ENCODE assay signal across 20 cellular contexts in the genomic region with DNA sequence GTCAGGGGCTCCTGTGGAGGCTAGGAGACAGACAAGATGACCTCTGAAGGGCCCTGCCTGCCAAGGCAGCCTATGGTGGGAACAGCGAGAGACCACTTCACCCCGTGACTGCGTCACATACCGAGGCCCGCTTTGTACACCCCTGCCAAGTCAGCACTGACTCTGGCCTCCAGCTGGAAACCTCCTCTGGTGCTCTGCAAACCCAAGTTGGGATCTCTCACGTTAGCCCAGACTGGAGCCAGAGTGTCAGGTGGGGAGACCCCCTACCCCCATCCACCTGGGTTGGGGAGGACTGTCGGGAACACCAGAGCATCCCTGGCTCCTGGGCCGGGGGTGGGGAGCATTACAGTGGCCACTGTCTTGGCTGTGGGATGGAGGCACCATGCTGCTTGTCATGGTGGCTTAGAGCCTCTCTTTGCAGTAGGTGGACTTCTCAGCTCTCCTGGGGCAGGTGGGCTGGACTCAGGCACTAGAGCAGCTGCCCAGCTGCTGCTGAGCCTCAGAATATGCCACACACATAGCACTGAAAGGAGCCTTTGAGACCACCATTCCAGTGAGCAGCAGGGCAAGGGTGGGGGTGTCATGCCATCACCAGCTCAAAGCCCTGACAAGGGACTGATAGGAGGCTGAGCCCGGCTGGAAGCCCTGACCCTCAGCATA. TPM values are rescaled to one million over a fixed set of nuclear protein-coding genes. Genes with fewer than 3 reads are reported as not detected.
DNase-seq lines count a peak whose midpoint lies in the region; ATAC-seq and TF ChIP-seq lines count a peak whose summit lies in the region.
"Had no signal": no experiment of that assay in that cellular context is flagged by ENCODE, and none has a peak within 500 bp of the region (broad histone marks: within the 10 kb centered on the region; RNA-seq: fewer than 3 reads in every experiment).

No MANE protein-coding gene starts in this region.

- ATAC-seq in heart left ventricle, result no peak
- ATAC-seq in Right ventricle myocardium inferior, result no peak
- no peak for ATAC-seq in foreskin keratinocyte

- no peaks in the 10 kb centered on the region for H3K79me1 ChIP-seq in neuronal stem cell (ENCODE audit: low read depth, low read length)

- no peak for TF ChIP-seq POLR2A in heart left ventricle (IDR thresholded peaks at IDR 0.05)

- peak overlapping the region; percentile 35 for H3K18ac ChIP-seq in neuronal stem cell (ENCODE audit: low read length)

- H3K27me3 Mint-ChIP-seq in endodermal cell (ENCODE audit: insufficient read depth), result peaks cover 46% of the 10 kb centered on the region
- peaks cover 33% of the 10 kb centered on the region for H3K27me3 Mint-ChIP-seq in type B pancreatic cell

- no peak overlapping the region for H4K91ac ChIP-seq in neuronal stem cell (ENCODE audit: low read depth, low read length, poor library complexity)

- H3K4me1 ChIP-seq in heart left ventricle (peaks cover 0 to 17% (median 12%) of the 10 kb centered on the region in 12 donors), endodermal cell (ENCODE audit: control insufficient read depth, insufficient read depth, low read length) (peaks cover 7% of the 10 kb centered on the region), neuronal stem cell (ENCODE audit: control insufficient read depth in 2 of 2, insufficient read depth in 1 of 2, low read depth in 1 of 2, low read length in 2 of 2) (peaks cover 4 to 14% of the 10 kb centered on the region in 2 donors), foreskin keratinocyte (no peaks in the 10 kb centered on the region)
- H3K4me1 ChIP-seq: prostate gland had no signal

- TF ChIP-seq CTCF in heart left ventricle (IDR thresholded peaks at IDR 0.05), result no peak
- no peak for TF ChIP-seq CTCF in endodermal cell (conservative IDR thresholded peaks at IDR 0.05)
- no peak for TF ChIP-seq CTCF in type B pancreatic cell (conservative IDR thresholded peaks at IDR 0.05)
- no peak for TF ChIP-seq CTCF in foreskin keratinocyte (conservative IDR thresholded peaks at IDR 0.05)

- H2AFZ ChIP-seq in neuronal stem cell (ENCODE audit: low read length), result no peak overlapping the region

- peak overlapping the region; percentile 56 for H2BK15ac ChIP-seq in neuronal stem cell (ENCODE audit: low read length)

- no peak overlapping the region for H3K4me3 Mint-ChIP-seq in endodermal cell
- no peak overlapping the region for H3K4me3 Mint-ChIP-seq in type B pancreatic cell
- H3K4me3 Mint-ChIP-seq: activated CD4-positive, alpha-beta T cell treated with anti-CD3 and anti-CD28 coated beads, Interleukin-2, amount 10 ng/mL, durations not matched to agents 7 days and 5 days; CD14-positive monocyte had no signal

- H3K27ac Mint-ChIP-seq in endodermal cell, result no peak overlapping the region
- H3K27ac Mint-ChIP-seq in type B pancreatic cell, result peak overlapping the region; percentile 41
- H3K27ac Mint-ChIP-seq: activated CD4-positive, alpha-beta T cell treated with anti-CD3 and anti-CD28 coated beads, Interleukin-2, amount 10 ng/mL, durations not matched to agents 7 days and 5 days; CD14-positive monocyte had no signal

- no peak overlapping the region for H3K4me2 ChIP-seq in neuronal stem cell (ENCODE audit: insufficient read depth, low read length, poor library complexity, severe bottlenecking)

- H3K4me1 Mint-ChIP-seq in endodermal cell (peaks cover 4% of the 10 kb centered on the region), type B pancreatic cell (ENCODE audit: unreplicated experiment) (peaks cover 17% of the 10 kb centered on the region)
- H3K4me1 Mint-ChIP-seq: activated CD4-positive, alpha-beta T cell treated with anti-CD3 and anti-CD28 coated beads, Interleukin-2, amount 10 ng/mL, durations not matched to agents 7 days and 5 days; CD14-positive monocyte had no signal

- H3K4me3 ChIP-seq in heart left ventricle (no peak overlapping the region), endodermal cell (ENCODE audit: low read length) (no peak overlapping the region), neuronal stem cell (ENCODE audit: low read length in 2 of 2) (no peak overlapping the region)
- H3K4me3 ChIP-seq: body of pancreas, prostate gland, testis had no signal

- no peak overlapping the region for H3K23ac ChIP-seq in neuronal stem cell (ENCODE audit: low read depth, low read length, poor library complexity)

- no peak overlapping the region for H3K4ac ChIP-seq in neuronal stem cell (ENCODE audit: low read length)

- H3K9me3 Mint-ChIP-seq in endodermal cell (no peaks in the 10 kb centered on the region), type B pancreatic cell (no peaks in the 10 kb centered on the region)
- H3K9me3 Mint-ChIP-seq: activated CD4-positive, alpha-beta T cell treated with anti-CD3 and anti-CD28 coated beads, Interleukin-2, amount 10 ng/mL, durations not matched to agents 7 days and 5 days; CD14-positive monocyte had no signal

- H3K9me3 ChIP-seq in heart left ventricle, result no peaks in the 10 kb centered on the region
- no peaks in the 10 kb centered on the region for H3K9me3 ChIP-seq in endodermal cell (ENCODE audit: control insufficient read depth, low read length)
- no peaks in the 10 kb centered on the region for H3K9me3 ChIP-seq in neuronal stem cell (replicated peaks in 1 of 2; ENCODE audit: control insufficient read depth in 2 of 2, insufficient read depth in 1 of 2, low read depth in 1 of 2, low read length in 2 of 2)
- H3K9me3 ChIP-seq: body of pancreas, neutrophil, prostate gland, testis had no signal

- no peak overlapping the region for H4K8ac ChIP-seq in neuronal stem cell (ENCODE audit: low read depth, low read length)

- peak overlapping the region; percentile 49 for H2BK120ac ChIP-seq in neuronal stem cell (ENCODE audit: low read depth, low read length)

- intact Hi-C loops in heart left ventricle (cut with DNase I) (loop anchor here in 5 of 10 donors (5.0 kb wide), 4 partner anchors 39 to 54 kb away; no protein-coding TSS in a partner anchor), Right ventricle myocardium inferior (cut with DNase I) (loop anchor here (5.0 kb wide), 1 partner anchor 39 kb away; no protein-coding TSS in a partner anchor)

- H3K27ac ChIP-seq in heart left ventricle (peak overlapping the region in 7 of 12 donors; percentile 17 to 71 (median 55)), endodermal cell (ENCODE audit: low read depth, low read length) (no peak overlapping the region), neuronal stem cell (replicated peaks; ENCODE audit: low read length) (no peak overlapping the region), foreskin keratinocyte (no peak overlapping the region)
- H3K27ac ChIP-seq: neutrophil, testis had no signal

- H3K27me3 ChIP-seq in heart left ventricle (peaks cover 0 to 23% (median 0%) of the 10 kb centered on the region in 9 donors), endodermal cell (ENCODE audit: control insufficient read depth, insufficient read depth, low read length, poor library complexity, severe bottlenecking) (peaks cover 68% of the 10 kb centered on the region), neuronal stem cell (ENCODE audit: control insufficient read depth in 3 of 3, insufficient read depth in 3 of 3, low read depth in 1 of 3, low read length in 3 of 3) (peaks cover 0 to 65% (median 0%) of the 10 kb centered on the region in 3 experiments), foreskin keratinocyte (peaks cover 38% of the 10 kb centered on the region)
- H3K27me3 ChIP-seq: body of pancreas, testis had no signal

- no peak for DNase-seq in heart left ventricle
- DNase-seq in Right ventricle myocardium inferior (ENCODE audit: missing footprints), result no peak
- DNase-seq in endodermal cell, result peak; percentile 42
- no peak for DNase-seq in neuronal stem cell (ENCODE audit: low spot score)
- no peak for DNase-seq in type B pancreatic cell (ENCODE audit: extremely low spot score, unreplicated experiment)
- no peak for DNase-seq in foreskin keratinocyte
- no peak for DNase-seq in AG20443 (ENCODE audit: low spot score)
- no peak for DNase-seq in NCI-H146 (lab: John Stamatoyannopoulos, UW)
- DNase-seq: activated CD4-positive, alpha-beta T cell treated with anti-CD3 and anti-CD28 coated beads, Interleukin-2, amount 10 ng/mL, durations not matched to agents 7 days and 5 days; activated effector memory CD4-positive, alpha-beta T cell treated with anti-CD3 and anti-CD28 coated beads, Interleukin-2, amount 50 U/mL, for 16 hours; effector memory CD4-positive, alpha-beta T cell; NCI-H2081; NCI-H226; NCI-H774; stimulated activated CD4-positive, alpha-beta T cell treated with anti-CD3 and anti-CD28 coated beads, Interleukin-1b, Interleukin-23, amount 100 ng/mL, for 48 hours; testis had no signal

- no peaks in the 10 kb centered on the region for H3K36me3 Mint-ChIP-seq in endodermal cell (ENCODE audit: low read depth)
- H3K36me3 Mint-ChIP-seq in type B pancreatic cell, result no peaks in the 10 kb centered on the region
- H3K36me3 Mint-ChIP-seq: CD14-positive monocyte had no signal

- 89 to 93% (median 91%) methylated on average over 7 to 9 of the region's 9 CpGs for WGBS in heart left ventricle, 4 donors
- 74 to 81% methylated on average over 8 to 9 of the region's 9 CpGs for WGBS in endodermal cell (ENCODE audit: insufficient coverage in 1 of 2, insufficient read length in 1 of 2), 2 experiments
- no CpG with 5 or more reads among the region's 9 CpGs for WGBS in neuronal stem cell (ENCODE audit: extremely low coverage in 2 of 2, insufficient read length in 2 of 2, insufficient replicate concordance in 1 of 2), 2 donors

- peak overlapping the region; percentile 5 for H2AK5ac ChIP-seq in neuronal stem cell (ENCODE audit: low read depth, low read length)

- no peak overlapping the region for H2BK12ac ChIP-seq in neuronal stem cell (ENCODE audit: low read length)

- no peaks in the 10 kb centered on the region for H3K36me3 ChIP-seq in heart left ventricle
- H3K36me3 ChIP-seq in endodermal cell (ENCODE audit: control insufficient read depth, insufficient read depth, low read length), result no peaks in the 10 kb centered on the region
- no peaks in the 10 kb centered on the region for H3K36me3 ChIP-seq in neuronal stem cell (replicated peaks in 1 of 2; ENCODE audit: control insufficient read depth in 2 of 2, insufficient read depth in 2 of 2, low read length in 2 of 2)
- H3K36me3 ChIP-seq: neutrophil, prostate gland had no signal

- H2BK5ac ChIP-seq in neuronal stem cell (ENCODE audit: low read length), result no peak overlapping the region

- H3K9ac ChIP-seq in endodermal cell (ENCODE audit: extremely low read depth, low read length, poor library complexity, severe bottlenecking), result no peak overlapping the region
- no peak overlapping the region for H3K9ac ChIP-seq in neuronal stem cell (ENCODE audit: low read depth, low read length, poor library complexity)

- H3K14ac ChIP-seq in neuronal stem cell (ENCODE audit: low read length), result peak overlapping the region; percentile 79

RNA-seq across cellular contexts. Expression of a gene that starts 50.4 kb away (rescaled TPM):
- 10 to 100 TPM; 18.5 to 54.9 (median 36.5) TPM for total RNA-seq in heart left ventricle
- polyA plus RNA-seq in heart left ventricle, result 10 to 100 TPM in 1 of 2 donors, 1 to 10 TPM in 1; 5.0 to 11.3 TPM
- 35.5 TPM for total RNA-seq in Right ventricle myocardium inferior
- 10 to 100 TPM; 29.6 to 41.6 TPM for total RNA-seq in endodermal cell
- 10.4 TPM for polyA plus RNA-seq in endodermal cell (2013, experiment 1 of 2)
- 12.1 TPM for polyA plus RNA-seq in endodermal cell (2013, experiment 2 of 2)
- 15.5 TPM for polyA plus RNA-seq in neuronal stem cell (2013, experiment 1 of 2)
- polyA plus RNA-seq in neuronal stem cell (2013, experiment 2 of 2), result 15.7 TPM
- total RNA-seq in type B pancreatic cell (ENCODE audit: low replicate concordance), result 20.9 and 27.6 TPM in 2 replicates
- total RNA-seq in foreskin keratinocyte, result 23.6 and 23.8 TPM in 2 replicates
- polyA plus RNA-seq in foreskin keratinocyte, result 3.4 and 4.6 TPM in 2 replicates

Comparison
In these comparisons a context has a peak if more than half of its experiments do, and no peak if none do; other contexts are left out.
1. H3K27ac ChIP-seq: peak in heart left ventricle (7 of 12); none in endodermal cell (single experiment), neuronal stem cell (single experiment) and foreskin keratinocyte (single experiment).